In genomic region chr21:10463156-10463555, GRCh38 we compare ENCODE assay signal across 29 cellular contexts. TPM values are rescaled to one million over a fixed set of nuclear protein-coding genes. Genes with fewer than 3 reads are reported as not detected.
"Had no signal": no experiment of that assay in that cellular context is flagged by ENCODE, and none has a peak within 500 bp of the region (broad histone marks: within the 10 kb centered on the region; RNA-seq: fewer than 3 reads in every experiment).

No MANE protein-coding gene starts in this region.

- H3K9me3 Mint-ChIP-seq: activated naive CD8-positive, alpha-beta T cell treated with anti-CD3 and anti-CD28 coated beads, Interleukin-2, amount 10 ng/mL, durations not matched to agents 7 days and 5 days had no signal

- H3K27ac Mint-ChIP-seq: activated CD8-positive, alpha-beta T cell treated with anti-CD3 and anti-CD28 coated beads, Interleukin-2, amount 10 ng/mL, durations not matched to agents 7 days and 5 days; activated naive CD8-positive, alpha-beta T cell treated with anti-CD3 and anti-CD28 coated beads, Interleukin-2, amount 10 ng/mL, durations not matched to agents 7 days and 5 days had no signal

- H3K36me3 ChIP-seq: MG63, SJCRH30 had no signal

- H3K36me3 Mint-ChIP-seq: activated naive CD8-positive, alpha-beta T cell treated with anti-CD3 and anti-CD28 coated beads, Interleukin-2, amount 10 ng/mL, durations not matched to agents 7 days and 5 days had no signal

- H3K27ac ChIP-seq: adrenal gland, KMS-11, RWPE1, SJCRH30 had no signal

- ATAC-seq: activated CD8-positive, alpha-beta T cell treated with anti-CD3 and anti-CD28 coated beads, Interleukin-2, amount 10 ng/mL, durations not matched to agents 7 days and 5 days; Panc1 had no signal

- DNase-seq: activated CD4-positive, alpha-beta T cell treated with anti-CD3 and anti-CD28 coated beads for 48 hours; activated CD4-positive, alpha-beta T cell treated with anti-CD3 and anti-CD28 coated beads, Interleukin-2, amount 50 U/mL, for 4 hours; activated CD4-positive, CD25-positive, alpha-beta regulatory T cell treated with anti-CD3 and anti-CD28 coated beads, Interleukin-2, amount 50 U/mL, for 72 hours; activated CD8-positive, alpha-beta memory T cell treated with anti-CD3 and anti-CD28 coated beads, Interleukin-2, amount 50 U/mL, for 48 hours; activated CD8-positive, alpha-beta T cell treated with anti-CD3 and anti-CD28 coated beads, Interleukin-2, amount 10 ng/mL, durations not matched to agents 7 days and 5 days; activated naive CD4-positive, alpha-beta T cell treated with anti-CD3 and anti-CD28 coated beads, Interleukin-2, amount 50 U/mL, for 16 hours; activated naive CD8-positive, alpha-beta T cell treated with anti-CD3 and anti-CD28 coated beads, Interleukin-2, amount 10 ng/mL, durations not matched to agents 7 days and 5 days; activated T-cell treated with anti-CD3 and anti-CD28 coated beads, Interleukin-2, amount 50 U/mL, for 1 hour; adrenal gland; anterior cingulate cortex; cerebellar nuclear complex; MG63; NCI-H1105 treated with DMSO at 0.1 percent for 48 hours; NCI-H1436 treated with DMSO at 0.1 percent for 48 hours; NCI-H187; NCI-H2081; NCI-H446; NCI-H524; NCI-H748 treated with DMSO at 0.1 percent for 48 hours; OCI-M1; Right ventricle myocardium superior; SJCRH30; SK-N-SH; T-helper 1 cell had no signal

- H3K27me3 Mint-ChIP-seq: activated naive CD8-positive, alpha-beta T cell treated with anti-CD3 and anti-CD28 coated beads, Interleukin-2, amount 10 ng/mL, durations not matched to agents 7 days and 5 days had no signal

- H3K9ac ChIP-seq: KMS-11, SK-N-SH had no signal

- H3K27me3 ChIP-seq: adrenal gland had no signal

- H3K4me3 ChIP-seq: adrenal gland, MG63, SJCRH30 had no signal

- H3K9me3 ChIP-seq: MG63, SJCRH30 had no signal

- H3K4me1 Mint-ChIP-seq: activated naive CD8-positive, alpha-beta T cell treated with anti-CD3 and anti-CD28 coated beads, Interleukin-2, amount 10 ng/mL, durations not matched to agents 7 days and 5 days had no signal

- H3K4me3 Mint-ChIP-seq: activated CD8-positive, alpha-beta T cell treated with anti-CD3 and anti-CD28 coated beads, Interleukin-2, amount 10 ng/mL, durations not matched to agents 7 days and 5 days; activated naive CD8-positive, alpha-beta T cell treated with anti-CD3 and anti-CD28 coated beads, Interleukin-2, amount 10 ng/mL, durations not matched to agents 7 days and 5 days had no signal

- H3K4me1 ChIP-seq: adrenal gland, SJCRH30 had no signal

RNA-seq across cellular contexts. Expression of gene TPTE, which starts 58.2 kb away (rescaled TPM):
- total RNA-seq: activated CD8-positive, alpha-beta T cell treated with anti-CD3 and anti-CD28 coated beads, Interleukin-2, amount 10 ng/mL, durations not matched to agents 7 days and 5 days; activated naive CD8-positive, alpha-beta T cell treated with anti-CD3 and anti-CD28 coated beads, Interleukin-2, amount 10 ng/mL, durations not matched to agents 7 days and 5 days; adrenal gland; cardiac septum; Right ventricle myocardium superior; T-helper 2 cell treated with Interferon-gamma antibody and Interleukin-4, amounts not matched to agents 100 ng/mL and 5 ng/mL, for 36 hours had no signal
- polyA plus RNA-seq: SK-N-SH had no signal
